Comparison of ENCODE assay signal across 26 cellular contexts in the genomic region with DNA sequence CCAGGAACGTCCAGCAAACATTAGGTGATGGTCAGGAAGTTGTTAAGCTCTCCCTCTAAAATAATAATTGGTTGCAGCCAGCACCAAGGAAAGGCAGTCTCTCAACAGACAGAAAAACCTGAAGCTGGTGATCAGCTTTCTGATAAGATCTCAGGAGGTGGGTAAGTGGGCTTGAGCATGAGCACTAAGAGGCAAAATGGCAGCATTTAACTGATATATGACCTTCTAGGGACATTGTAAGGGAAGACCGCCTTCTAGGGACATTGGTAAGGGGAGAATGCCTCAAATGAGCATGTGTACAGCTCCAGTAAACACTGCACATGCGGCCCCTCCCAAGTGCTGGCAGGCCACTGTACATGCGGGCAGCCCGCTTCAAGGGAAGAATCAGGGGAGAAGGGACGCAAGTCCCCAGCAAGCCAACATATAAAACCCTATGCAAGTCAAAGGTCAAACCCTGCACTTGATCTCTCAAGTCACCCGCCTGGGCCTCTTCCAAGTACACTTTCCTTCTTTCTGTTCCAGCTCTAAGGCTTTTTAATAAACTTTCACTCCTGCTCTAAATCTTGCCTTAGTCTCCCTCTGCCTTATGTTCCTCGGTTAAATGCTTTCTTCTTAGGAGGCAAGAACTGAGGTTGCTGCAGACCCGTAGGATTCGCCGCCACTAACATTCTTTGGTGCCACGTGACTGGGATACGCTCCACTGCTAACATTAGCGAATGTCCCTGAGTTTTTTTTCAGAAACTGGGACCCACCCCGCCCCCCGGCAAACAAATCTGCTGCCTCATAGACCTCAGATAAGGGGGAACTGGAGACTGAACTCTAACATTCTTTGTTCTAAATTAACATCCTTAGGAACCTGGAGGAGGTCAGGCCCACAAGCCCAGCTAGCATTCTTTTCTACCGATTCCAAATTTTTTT.
"Had no signal": no experiment of that assay in that cellular context is flagged by ENCODE, and none has a peak within 500 bp of the region (broad histone marks: within the 10 kb centered on the region; RNA-seq: fewer than 3 reads in every experiment).

No MANE protein-coding gene starts in this region.

- H3K36me3 ChIP-seq: adrenal gland had no signal

- H3K9me3 ChIP-seq: adrenal gland, body of pancreas had no signal

- H3K27me3 ChIP-seq: adrenal gland, body of pancreas had no signal

- H3K4me1 ChIP-seq: adrenal gland had no signal

- H3K27ac ChIP-seq: adrenal gland, body of pancreas, epithelial cell of prostate, VCaP had no signal

- DNase-seq: activated CD4-positive, alpha-beta memory T cell treated with anti-CD3 and anti-CD28 coated beads, Interleukin-2, amount 10 ng/mL, durations not matched to agents 7 days and 5 days; activated CD4-positive, alpha-beta T cell treated with anti-CD3 and anti-CD28 coated beads for 1 hour; activated CD4-positive, alpha-beta T cell treated with anti-CD3 and anti-CD28 coated beads for 4 hours; activated CD4-positive, alpha-beta T cell treated with anti-CD3 and anti-CD28 coated beads, Interleukin-2, amount 10 ng/mL, durations not matched to agents 7 days and 5 days; activated CD4-positive, alpha-beta T cell treated with anti-CD3 and anti-CD28 coated beads, Interleukin-2, amount 50 U/mL, for 4 hours; activated effector memory CD4-positive, alpha-beta T cell treated with Interleukin-2 at 50 U/mL for 16 hours; activated naive CD4-positive, alpha-beta T cell treated with anti-CD3 and anti-CD28 coated beads for 36 hours; activated naive CD8-positive, alpha-beta T cell treated with anti-CD3 and anti-CD28 coated beads for 36 hours; activated naive CD8-positive, alpha-beta T cell treated with anti-CD3 and anti-CD28 coated beads, Interleukin-2, amount 50 U/mL, for 24 hours; activated T-cell treated with anti-CD3 and anti-CD28 coated beads, Interleukin-2, amount 50 U/mL, for 4 hours; adrenal gland; amygdala; aorta; caudate nucleus; effector CD8-positive, alpha-beta T cell; foreskin fibroblast; T-helper 1 cell; T-helper 17 cell had no signal

- H3K4me3 ChIP-seq: adrenal gland, body of pancreas had no signal

- FAIRE-seq: colon, endometrium, endothelial cell of umbilical vein, frontal cortex, TTC549 had no signal
